In genomic region chr22:31080164-31080847, GRCh38 we compare ENCODE assay signal across 8 cellular contexts. TPM values are rescaled to one million over a fixed set of nuclear protein-coding genes. Genes with fewer than 3 reads are reported as not detected.
DNase-seq lines count a peak whose midpoint lies in the region; ATAC-seq and TF ChIP-seq lines count a peak whose summit lies in the region.

No MANE protein-coding gene starts in this region.

- no peaks in the 10 kb centered on the region for H3K9me3 ChIP-seq in CD8-positive, alpha-beta memory T cell (ENCODE audit: low read length)
- H3K9me3 ChIP-seq in KOPT-K1 (ENCODE audit: insufficient read depth, low read length, poor library complexity, severe bottlenecking) (no peaks in the 10 kb centered on the region), duodenal mucosa (ENCODE audit: control insufficient read depth in 1 of 2, low read length in 2 of 2) (no peaks in the 10 kb centered on the region)

- POLR2A ChIA-PET in CD8-positive, alpha-beta memory T cell (lab: Charles Lee): interaction anchor here (0.8 to 1.0 kb wide), 2 partner anchors 27 to 446 kb away, joined by 3 read pairs; partner anchors contain the start of gene SELENOM

- no peak for TF ChIP-seq CTCF in neural crest cell (conservative IDR thresholded peaks at IDR 0.05)

- no peaks in the 10 kb centered on the region for H3K36me3 ChIP-seq in CD8-positive, alpha-beta memory T cell (ENCODE audit: insufficient read depth, low read length)
- no peaks in the 10 kb centered on the region for H3K36me3 ChIP-seq in KOPT-K1 (ENCODE audit: insufficient read depth, low read length)
- H3K36me3 ChIP-seq in duodenal mucosa (ENCODE audit: control insufficient read depth in 1 of 2, insufficient read depth in 2 of 2, low read length in 2 of 2): no peaks in the 10 kb centered on the region

- no peaks in the 10 kb centered on the region for H3K27me3 Mint-ChIP-seq in CD8-positive, alpha-beta memory T cell
- peaks cover 3% of the 10 kb centered on the region for H3K27me3 Mint-ChIP-seq in neural crest cell (ENCODE audit: low read depth)

- H3K36me3 Mint-ChIP-seq in CD8-positive, alpha-beta memory T cell: no peaks in the 10 kb centered on the region
- H3K36me3 Mint-ChIP-seq in neural crest cell (ENCODE audit: low read depth): no peaks in the 10 kb centered on the region

- peaks cover 29 to 41% (median 31%) of the 10 kb centered on the region in 3 donors for H3K4me1 Mint-ChIP-seq in CD8-positive, alpha-beta memory T cell
- peaks cover 38% of the 10 kb centered on the region for H3K4me1 Mint-ChIP-seq in neural crest cell

- H3K4me1 ChIP-seq in CD8-positive, alpha-beta memory T cell (ENCODE audit: insufficient read depth, low read length): peaks cover 38% of the 10 kb centered on the region
- peaks cover 49% of the 10 kb centered on the region in 2 donors for H3K4me1 ChIP-seq in duodenal mucosa (ENCODE audit: control insufficient read depth in 1 of 2, insufficient read depth in 2 of 2, low read length in 2 of 2)

- CTCF ChIA-PET in CD8-positive, alpha-beta memory T cell (lab: Charles Lee): interaction anchor here (1.0 to 1.3 kb wide), 3 partner anchors 150 to 446 kb away, joined by 3 read pairs; no protein-coding TSS in a partner anchor

- H3K4me3 Mint-ChIP-seq in CD8-positive, alpha-beta memory T cell: peak overlapping the region; percentile 82 to 93 (median 88)
- peak overlapping the region; percentile 97 for H3K4me3 Mint-ChIP-seq in neural crest cell

- no peak overlapping the region for H3K27ac ChIP-seq in CD8-positive, alpha-beta memory T cell (ENCODE audit: low read depth, low read length)
- H3K27ac ChIP-seq in KOPT-K1 (ENCODE audit: low read depth, low read length, poor library complexity, severe bottlenecking) (peak overlapping the region; percentile 69), duodenal mucosa (ENCODE audit: low read depth, low read length) (peak overlapping the region; percentile 89)

- H3K9ac ChIP-seq in duodenal mucosa (ENCODE audit: low read depth in 1 of 2, low read length in 2 of 2): peak overlapping the region; percentile 87 to 93

- H3K27me3 ChIP-seq in CD8-positive, alpha-beta memory T cell (ENCODE audit: insufficient read depth, low read length, poor library complexity, severe bottlenecking): no peaks in the 10 kb centered on the region
- H3K27me3 ChIP-seq in duodenal mucosa (ENCODE audit: control insufficient read depth in 1 of 2, insufficient read depth in 2 of 2, low read length in 2 of 2): no peaks in the 10 kb centered on the region

- ATAC-seq in HG03378 (IDR thresholded peaks at IDR 0.05; ENCODE audit: unreplicated experiment): no peak
- ATAC-seq in GM21825 (IDR thresholded peaks at IDR 0.05; ENCODE audit: unreplicated experiment): no peak

- H3K9me3 Mint-ChIP-seq in CD8-positive, alpha-beta memory T cell: peaks cover 0 to 2% (median 0%) of the 10 kb centered on the region in 5 donors
- H3K9me3 Mint-ChIP-seq in neural crest cell: no peaks in the 10 kb centered on the region

- peak overlapping the region in 5 of 8 donors; percentile 46 to 96 (median 80) for H3K27ac Mint-ChIP-seq in CD8-positive, alpha-beta memory T cell
- peak overlapping the region; percentile 100 for H3K27ac Mint-ChIP-seq in neural crest cell (ENCODE audit: unreplicated experiment)

- peak overlapping the region; percentile 60 for H3K4me3 ChIP-seq in CD8-positive, alpha-beta memory T cell (ENCODE audit: low read length)
- H3K4me3 ChIP-seq in duodenal mucosa (ENCODE audit: low read depth in 1 of 2, low read length in 2 of 2): peak overlapping the region; percentile 82 to 93

- DNase-seq in CD8-positive, alpha-beta memory T cell: no peak
- DNase-seq in neural crest cell (ENCODE audit: low read depth, low spot score) (no peak), retina (no peak), NCI-H82 treated with DMSO at 0.1 percent for 48 hours (lab: John Stamatoyannopoulos, UW; ENCODE audit: unreplicated experiment) (no peak)

RNA-seq across cellular contexts. Expression of gene SMTN, which starts 0.8 kb away (rescaled TPM):
- total RNA-seq in CD8-positive, alpha-beta memory T cell: 10 to 100 TPM; 13.2 to 14.7 TPM
- 0.98 TPM for polyA plus RNA-seq in CD8-positive, alpha-beta memory T cell
- total RNA-seq in neural crest cell: 53.8 and 55.0 TPM in 2 replicates

RNA-seq across cellular contexts. Expression of gene SELENOM, which starts 27.1 kb away (rescaled TPM):
- total RNA-seq in CD8-positive, alpha-beta memory T cell: 10 to 100 TPM; 14.6 to 15.4 TPM
- polyA plus RNA-seq in CD8-positive, alpha-beta memory T cell: 138 TPM
- total RNA-seq in neural crest cell: 9.1 and 10.1 TPM in 2 replicates

RNA-seq across cellular contexts. Expression of gene INPP5J, which starts 42.5 kb away (rescaled TPM):
- under 1 TPM in 1 of 2 experiments, not detected in 1; 0.22 TPM for total RNA-seq in CD8-positive, alpha-beta memory T cell
- not detected for polyA plus RNA-seq in CD8-positive, alpha-beta memory T cell
- total RNA-seq in neural crest cell: 4.5 and 4.7 TPM in 2 replicates
